ENCODE assay signal across 15 cellular contexts in genomic region chr1:15305366-15305765, GRCh38. TPM values are rescaled to one million over a fixed set of nuclear protein-coding genes. Genes with fewer than 3 reads are reported as not detected.
DNase-seq lines count a peak whose midpoint lies in the region; ATAC-seq, FAIRE-seq and TF ChIP-seq lines count a peak whose summit lies in the region.
"Had no signal": no experiment of that assay in that cellular context is flagged by ENCODE, and none has a peak within 500 bp of the region (broad histone marks: within the 10 kb centered on the region; RNA-seq: fewer than 3 reads in every experiment).

No MANE protein-coding gene starts in this region.

- H3K27ac ChIP-seq in osteoblast (ENCODE audit: low read depth, low read length): no peak overlapping the region
- H3K27ac ChIP-seq in heart right ventricle: no peak overlapping the region
- H3K27ac ChIP-seq: ascending aorta, parathyroid adenoma, upper lobe of right lung had no signal

- H3K36me3 ChIP-seq in BE2C: no peaks in the 10 kb centered on the region
- H3K36me3 ChIP-seq in bronchial epithelial cell (ENCODE audit: control insufficient read depth, insufficient read depth, low read length): no peaks in the 10 kb centered on the region
- no peaks in the 10 kb centered on the region for H3K36me3 ChIP-seq in osteoblast (ENCODE audit: insufficient read depth, low read length)
- no peaks in the 10 kb centered on the region for H3K36me3 ChIP-seq in heart right ventricle
- H3K36me3 ChIP-seq: ascending aorta, upper lobe of right lung had no signal

- H3K27me3 ChIP-seq in BE2C: no peaks in the 10 kb centered on the region
- H3K27me3 ChIP-seq in bronchial epithelial cell (ENCODE audit: control insufficient read depth, insufficient read depth, low read length): no peaks in the 10 kb centered on the region
- no peaks in the 10 kb centered on the region for H3K27me3 ChIP-seq in osteoblast (ENCODE audit: insufficient read depth, low read length)
- H3K27me3 ChIP-seq in heart right ventricle: peaks cover 0 to 4% (median 0%) of the 10 kb centered on the region in 7 donors
- H3K27me3 ChIP-seq: ascending aorta, upper lobe of right lung had no signal

- H3K9me3 ChIP-seq in BE2C: no peaks in the 10 kb centered on the region
- H3K9me3 ChIP-seq in osteoblast (ENCODE audit: low read depth, low read length): no peaks in the 10 kb centered on the region
- no peaks in the 10 kb centered on the region for H3K9me3 ChIP-seq in heart right ventricle
- H3K9me3 ChIP-seq: ascending aorta, upper lobe of right lung had no signal

- peak; percentile 18 for FAIRE-seq in bronchial epithelial cell (lab: Jason Lieb, UNC)

- DNase-seq in BE2C (no peak), LHCN-M2 (ENCODE audit: low read depth) (peak; percentile 32), bronchial epithelial cell (ENCODE audit: low read depth) (no peak), osteoblast (ENCODE audit: insufficient read length, low spot score, missing footprints) (no peak), middle frontal gyrus (ENCODE audit: extremely low spot score, low spot score) (no peak), heart right ventricle (no peak)
- DNase-seq: kidney glomerular epithelial cell, NCI-H446 treated with DMSO at 0.1 percent for 48 hours had no signal

- peak overlapping the region; percentile 34 for H3K4me3 ChIP-seq in BE2C (ENCODE audit: low read depth, low read length)
- H3K4me3 ChIP-seq in bronchial epithelial cell (ENCODE audit: low read depth, low read length): no peak overlapping the region
- H3K4me3 ChIP-seq in osteoblast (ENCODE audit: insufficient read depth, low read length): peak overlapping the region; percentile 56
- no peak overlapping the region for H3K4me3 ChIP-seq in heart right ventricle
- H3K4me3 ChIP-seq: ascending aorta, lung, upper lobe of right lung had no signal

- H3K4me2 ChIP-seq in osteoblast (ENCODE audit: insufficient read depth, low read length): peak overlapping the region; percentile 76

- TF ChIP-seq CTCF in BE2C (IDR thresholded peaks at IDR 0.05; ENCODE audit: low read depth, low read length) (no peak), bronchial epithelial cell (IDR thresholded peaks at IDR 0.05; ENCODE audit: insufficient read depth, low read length, severe bottlenecking) (no peak), osteoblast (IDR thresholded peaks at IDR 0.05; ENCODE audit: extremely low read depth, low read depth, low read length) (no peak), heart right ventricle (IDR thresholded peaks at IDR 0.05) (no peak)

- H3K4me1 ChIP-seq in BE2C: no peaks in the 10 kb centered on the region
- peaks cover 9% of the 10 kb centered on the region for H3K4me1 ChIP-seq in osteoblast (ENCODE audit: insufficient read depth, low read length)
- no peaks in the 10 kb centered on the region for H3K4me1 ChIP-seq in heart right ventricle
- H3K4me1 ChIP-seq: ascending aorta, parathyroid adenoma, upper lobe of right lung had no signal

- no peaks in the 10 kb centered on the region for H4K20me1 ChIP-seq in osteoblast (ENCODE audit: insufficient read depth, low read length)

- no peaks in the 10 kb centered on the region for H3K79me2 ChIP-seq in osteoblast (ENCODE audit: insufficient read depth, low read length)
- H3K79me2 ChIP-seq: parathyroid adenoma had no signal

- intact Hi-C loops in heart right ventricle (cut with DNase I): loop anchor here in 6 of 10 donors (1.0 to 10.0 kb wide), 4 partner anchors 151 to 179 kb away; partner anchors contain the start of gene TMEM51 (in 1 of the 6)

- 57 to 65% methylated on average over 10 of the region's 10 CpGs for WGBS in heart right ventricle, 2 donors

- ATAC-seq in GM19397 (IDR thresholded peaks at IDR 0.05; ENCODE audit: unreplicated experiment) (no peak), HG03045 (IDR thresholded peaks at IDR 0.05; ENCODE audit: unreplicated experiment) (no peak), heart right ventricle (no peak)

- H2AFZ ChIP-seq in osteoblast (ENCODE audit: low read length): peak overlapping the region; percentile 93
- H2AFZ ChIP-seq: parathyroid adenoma had no signal

RNA-seq across cellular contexts. Expression of gene FHAD1, which starts 58.3 kb away (rescaled TPM):
- polyA plus RNA-seq in BE2C (2012; ENCODE audit: insufficient read depth, insufficient read length, low read depth): 5.8 TPM
- 0.06 TPM in 1 of 2 replicates, not detected in the other for total RNA-seq in LHCN-M2 (2014; rRNA removed)
- not detected for polyA plus RNA-seq in LHCN-M2 (2012)
- 0.13 TPM in 1 of 2 replicates, not detected in the other for total RNA-seq in bronchial epithelial cell
- 0.72 and 1.8 TPM in 2 replicates for total RNA-seq in osteoblast
- total RNA-seq in heart right ventricle: 1 to 10 TPM in 1 of 10 donors, under 1 TPM in 4, not detected in 5; 0.12 to 1.0 (median 0.30) TPM
- under 1 TPM; 0.06 to 0.07 TPM for polyA plus RNA-seq in heart right ventricle
- total RNA-seq: ascending aorta; CD4-positive, alpha-beta T cell had no signal

Comparison
In these comparisons a context has a peak if more than half of its experiments do, and no peak if none do; other contexts are left out.
1. H3K4me3 ChIP-seq: peak in BE2C (single experiment) and osteoblast (single experiment); none in bronchial epithelial cell (single experiment) and heart right ventricle (0 of 10).